15 cellular contexts compared by ENCODE assay signal in genomic region chr7:55304363-55304762, GRCh38.
"Had no signal": no experiment of that assay in that cellular context is flagged by ENCODE, and none has a peak within 500 bp of the region (broad histone marks: within the 10 kb centered on the region; RNA-seq: fewer than 3 reads in every experiment).

No MANE protein-coding gene starts in this region.

- ATAC-seq: activated T-helper 17 cell treated with anti-CD3 and anti-CD28 coated beads, Interleukin-2, amount 50 U/mL, for 72 hours; left ventricle myocardium superior had no signal

- H3K4me1 ChIP-seq: adrenal gland, sigmoid colon, testis had no signal

- H3K9me3 ChIP-seq: adrenal gland, ovary, sigmoid colon, testis had no signal

- H3K27ac ChIP-seq: adrenal gland, ovary, sigmoid colon, testis had no signal

- DNase-seq: activated CD4-positive, alpha-beta T cell treated with anti-CD3 and anti-CD28 coated beads, Interleukin-2, amount 10 ng/mL, durations not matched to agents 7 days and 5 days; activated CD4-positive, CD25-positive, alpha-beta regulatory T cell; activated naive CD4-positive, alpha-beta T cell treated with anti-CD3 and anti-CD28 coated beads, Interleukin-2, amount 50 U/mL, for 16 hours; activated T-cell treated with anti-CD3 and anti-CD28 coated beads for 4 hours; adrenal gland; kidney; left ventricle myocardium superior; mesenchymal stem cell; nephron progenitor cell; ovary; sigmoid colon; stimulated activated CD4-positive, alpha-beta T cell treated with anti-CD3 and anti-CD28 coated beads, Interleukin-2, amount 100 ng/mL, for 48 hours; stimulated activated CD8-positive, alpha-beta memory T cell treated with anti-CD3 and anti-CD28 coated beads, Interleukin-4, amount 100 ng/mL, for 48 hours; testis had no signal

- H3K27me3 ChIP-seq: adrenal gland, ovary, sigmoid colon, testis had no signal

- H3K36me3 ChIP-seq: adrenal gland, ovary, sigmoid colon had no signal

- FAIRE-seq: kidney had no signal

- H3K4me3 ChIP-seq: adrenal gland, ovary, sigmoid colon, testis had no signal
